Comparison of ENCODE assay signal across 27 cellular contexts in genomic region chr6:103769431-103769830, GRCh38.
"Had no signal": no experiment of that assay in that cellular context is flagged by ENCODE, and none has a peak within 500 bp of the region (broad histone marks: within the 10 kb centered on the region; RNA-seq: fewer than 3 reads in every experiment).

No MANE protein-coding gene starts in this region.

- H3K9ac ChIP-seq: parathyroid adenoma had no signal

- H3K27ac ChIP-seq: breast epithelium, gastroesophageal sphincter, parathyroid adenoma, psoas muscle, right atrium auricular region, vagina had no signal

- ATAC-seq: activated CD4-positive, alpha-beta T cell treated with anti-CD3 and anti-CD28 coated beads for 36 hours; activated CD8-positive, alpha-beta memory T cell treated with anti-CD3 and anti-CD28 coated beads, Interleukin-2, amount 10 ng/mL, durations not matched to agents 7 days and 5 days; activated CD8-positive, alpha-beta T cell treated with anti-CD3 and anti-CD28 coated beads, Interleukin-2, amount 10 ng/mL, durations not matched to agents 7 days and 5 days; activated naive CD8-positive, alpha-beta T cell treated with anti-CD3 and anti-CD28 coated beads, Interleukin-2, amount 50 U/mL, for 24 hours; gastroesophageal sphincter; left colon; naive thymus-derived CD8-positive, alpha-beta T cell; psoas muscle; stimulated activated memory B cell treated with anti-CD40 and anti-IgM and Interleukin-4, amounts not matched to agents 10 μg/mL and 1 μg/mL and 100 μg/mL, for 72 hours; stimulated activated naive CD8-positive, alpha-beta T cell treated with anti-CD3 and anti-CD28 coated beads, Interleukin-15, amount 100 ng/mL, for 72 hours had no signal

- H3K9me3 ChIP-seq: breast epithelium, gastroesophageal sphincter, psoas muscle, right atrium auricular region, vagina had no signal

- H3K27me3 ChIP-seq: breast epithelium, gastroesophageal sphincter, right atrium auricular region, vagina had no signal

- H3K4me3 ChIP-seq: breast epithelium, gastroesophageal sphincter, psoas muscle, right atrium auricular region, smooth muscle cell, vagina had no signal

- DNase-seq: activated CD4-positive, alpha-beta T cell treated with anti-CD3 and anti-CD28 coated beads for 36 hours; activated CD4-positive, CD25-positive, alpha-beta regulatory T cell; activated CD8-positive, alpha-beta memory T cell treated with anti-CD3 and anti-CD28 coated beads, Interleukin-2, amount 10 ng/mL, durations not matched to agents 7 days and 5 days; activated CD8-positive, alpha-beta T cell treated with anti-CD3 and anti-CD28 coated beads, Interleukin-2, amount 10 ng/mL, durations not matched to agents 7 days and 5 days; activated naive CD8-positive, alpha-beta T cell treated with anti-CD3 and anti-CD28 coated beads, Interleukin-2, amount 50 U/mL, for 24 hours; activated T-cell treated with anti-CD3 and anti-CD28 coated beads, Interleukin-2, amount 50 U/mL, for 48 hours; amygdala; effector CD8-positive, alpha-beta T cell; erythroblast; head of caudate nucleus; hippocampal formation; left colon; naive thymus-derived CD8-positive, alpha-beta T cell; occipital lobe; psoas muscle; stimulated activated CD4-positive, alpha-beta T cell treated with anti-CD3 and anti-CD28 coated beads, Interleukin-1b, Interleukin-23, amount 100 ng/mL, for 48 hours; stimulated activated CD4-positive, alpha-beta T cell treated with anti-CD3 and anti-CD28 coated beads, Interleukin-4, amount 100 ng/mL, for 4 hours; stimulated activated CD8-positive, alpha-beta memory T cell treated with anti-CD3 and anti-CD28 coated beads, Interleukin-4, amount 100 ng/mL, for 48 hours; stimulated activated naive CD8-positive, alpha-beta T cell treated with anti-CD3 and anti-CD28 coated beads, Interleukin-15, amount 100 ng/mL, for 72 hours; substantia nigra had no signal

- H3K36me3 ChIP-seq: breast epithelium, gastroesophageal sphincter, right atrium auricular region, vagina had no signal

- H3K4me1 ChIP-seq: breast epithelium, gastroesophageal sphincter, parathyroid adenoma, psoas muscle, right atrium auricular region, vagina had no signal
